In genomic region chr19:1718382-1719315, GRCh38 we compare ENCODE assay signal across 1 cellular context.
A peak's percentile ranks its signal among the peaks of the same experiment; 100 is the strongest.
TF ChIP-seq lines count a peak whose summit lies in the region.

No MANE protein-coding gene starts in this region.

TF ChIP-seq in K562, 482 proteins besides CTCF, POLR2A, EP300 and RAD21:
- peak; percentile 95 for TF ChIP-seq SAFB (IDR thresholded peaks at IDR 0.05; ENCODE audit: borderline replicate concordance, low read depth, low read length)
- TF ChIP-seq PCBP1 (IDR thresholded peaks at IDR 0.05; ENCODE audit: low read depth, low read length, poor library complexity, severe bottlenecking), result peak; percentile 60
- peak; percentile 16; the same call in 1 of the 2 replicates for TF ChIP-seq VEZF1 (CRISPR knock-in tag; IDR thresholded peaks at IDR 0.05)
- 0 out of 2 replicates have a peak, but pooled peaks have one; percentile 26 for TF ChIP-seq ZBTB7A (IDR thresholded peaks at IDR 0.05; ENCODE audit: borderline replicate concordance, control insufficient read depth, low read depth, low read length)
- TF ChIP-seq TFE3 (CRISPR knock-in tag; IDR thresholded peaks at IDR 0.05), result no peak
